ENCODE assay signal across 8 cellular contexts in the genomic region with DNA sequence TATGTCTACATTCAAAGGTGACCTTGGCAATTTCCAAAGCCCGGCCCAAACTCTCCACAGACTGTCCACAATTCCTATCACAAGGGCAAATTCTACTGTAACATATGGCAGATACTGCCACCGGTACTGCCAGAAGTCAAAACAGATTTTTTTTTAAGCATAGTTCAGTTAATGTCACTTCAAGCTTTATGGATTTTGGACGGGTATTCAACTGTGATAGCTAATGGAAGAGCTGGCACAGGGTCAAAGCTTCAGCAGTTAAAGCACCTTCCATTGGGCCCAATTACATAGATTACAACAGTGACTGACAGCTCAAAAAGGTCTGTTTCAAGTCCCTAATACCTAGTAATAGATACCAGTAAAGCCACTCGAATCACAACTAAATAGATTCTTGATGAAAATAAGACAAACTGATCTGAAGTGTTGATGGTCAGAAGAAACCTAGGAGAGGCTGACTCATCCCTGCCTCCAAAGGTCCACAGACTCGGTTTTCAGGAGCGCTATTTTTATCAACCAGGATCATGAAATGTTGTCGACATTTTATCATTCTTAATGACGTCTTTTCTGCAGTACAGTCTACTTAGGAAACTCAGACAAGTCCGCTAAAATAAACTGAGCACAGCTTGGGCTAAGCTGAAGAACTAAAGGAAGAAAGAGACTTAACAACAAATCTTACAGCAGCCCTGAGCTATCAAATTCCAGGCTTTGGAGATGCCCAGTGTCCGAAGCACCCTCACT. TPM values are rescaled to one million over a fixed set of nuclear protein-coding genes. Genes with fewer than 3 reads are reported as not detected.
A peak's percentile ranks its signal among the peaks of the same experiment; 100 is the strongest.
DNase-seq lines count a peak whose midpoint lies in the region; ATAC-seq and TF ChIP-seq lines count a peak whose summit lies in the region.
"Had no signal": no experiment of that assay in that cellular context is flagged by ENCODE, and none has a peak within 500 bp of the region (broad histone marks: within the 10 kb centered on the region; RNA-seq: fewer than 3 reads in every experiment).

No MANE protein-coding gene starts in this region.

- intact Hi-C loops in left cardiac atrium (cut with DNase I), result loop anchor here in 1 of 2 donors (5.0 kb wide), 1 partner anchor 83 kb away; no protein-coding TSS in a partner anchor
- intact Hi-C loops in tibial artery (cut with DNase I; ENCODE audit: low total_unique reads), result no loop called here
- intact Hi-C loops in posterior vena cava (cut with DNase I), result loop anchor here in 1 of 2 donors (5.0 to 10.0 kb wide), 2 partner anchors 33 to 86 kb away; no protein-coding TSS in a partner anchor

- no peaks in the 10 kb centered on the region for H3K9me3 ChIP-seq in tibial artery

- H3K36me3 ChIP-seq in tibial artery, result peaks cover 45 to 85% (median 60%) of the 10 kb centered on the region in 3 donors

- H3K4me1 ChIP-seq in tibial artery, result peaks cover 0 to 57% (median 39%) of the 10 kb centered on the region in 4 donors

- no peak overlapping the region for H3K4me3 ChIP-seq in tibial artery
- H3K4me3 ChIP-seq: GM12878 had no signal

- ATAC-seq in SK-N-SH treated with all-trans-retinoic acid at 6 μM for 48 hours, result peak; percentile 66
- ATAC-seq in left cardiac atrium, result peak; percentile 25 to 73
- ATAC-seq in GM21367 (IDR thresholded peaks at IDR 0.05; ENCODE audit: unreplicated experiment), result no peak

- DNase-seq in NCI-H1417 (lab: John Stamatoyannopoulos, UW) (peak; percentile 55 to 91 (median 85)), left cardiac atrium (no peak), tibial artery (no peak), posterior vena cava (ENCODE audit: low spot score) (no peak), nucleus accumbens (lab: John Stamatoyannopoulos, UW) (no peak)

- peak overlapping the region; percentile 60 to 73 for H3K27ac ChIP-seq in tibial artery

- H3K27me3 ChIP-seq in tibial artery, result no peaks in the 10 kb centered on the region

- no peak for TF ChIP-seq CTCF in tibial artery (IDR thresholded peaks at IDR 0.05)

TF ChIP-seq in SK-N-SH treated with all-trans-retinoic acid at 6 μM for 48 hours, 23 proteins besides CTCF, POLR2A, EP300 and RAD21 (continues in another document):
- no peak for TF ChIP-seq ZFP30 (CRISPR knock-in tag; IDR thresholded peaks at IDR 0.05)
- TF ChIP-seq PPARA (CRISPR knock-in tag; IDR thresholded peaks at IDR 0.05; ENCODE audit: borderline replicate concordance), result no peak
- TF ChIP-seq CSDC2 (CRISPR knock-in tag; IDR thresholded peaks at IDR 0.05), result no peak; the same call in 1 of the 2 replicates
- TF ChIP-seq ZFP3 (CRISPR knock-in tag; IDR thresholded peaks at IDR 0.05), result no peak
- peak; percentile 100 for TF ChIP-seq ISL1 (CRISPR knock-in tag; IDR thresholded peaks at IDR 0.05)
- peak; percentile 95 for TF ChIP-seq TSHZ2 (CRISPR knock-in tag; IDR thresholded peaks at IDR 0.05)
- peak; percentile 34; the same call in 1 of the 2 replicates for TF ChIP-seq RARB (CRISPR knock-in tag; IDR thresholded peaks at IDR 0.05)
- TF ChIP-seq, protein P1, sequence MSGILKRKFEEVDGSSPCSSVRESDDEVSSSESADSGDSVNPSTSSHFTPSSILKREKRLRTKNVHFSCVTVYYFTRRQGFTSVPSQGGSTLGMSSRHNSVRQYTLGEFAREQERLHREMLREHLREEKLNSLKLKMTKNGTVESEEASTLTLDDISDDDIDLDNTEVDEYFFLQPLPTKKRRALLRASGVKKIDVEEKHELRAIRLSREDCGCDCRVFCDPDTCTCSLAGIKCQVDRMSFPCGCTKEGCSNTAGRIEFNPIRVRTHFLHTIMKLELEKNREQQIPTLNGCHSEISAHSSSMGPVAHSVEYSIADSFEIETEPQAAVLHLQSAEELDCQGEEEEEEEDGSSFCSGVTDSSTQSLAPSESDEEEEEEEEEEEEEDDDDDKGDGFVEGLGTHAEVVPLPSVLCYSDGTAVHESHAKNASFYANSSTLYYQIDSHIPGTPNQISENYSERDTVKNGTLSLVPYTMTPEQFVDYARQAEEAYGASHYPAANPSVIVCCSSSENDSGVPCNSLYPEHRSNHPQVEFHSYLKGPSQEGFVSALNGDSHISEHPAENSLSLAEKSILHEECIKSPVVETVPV (CRISPR knock-in tag; IDR thresholded peaks at IDR 0.05), result peak; percentile 89
- peak; percentile 8; the same call in 1 of the 2 replicates for TF ChIP-seq ZNF8 (CRISPR knock-in tag; IDR thresholded peaks at IDR 0.05)
- peak; percentile 76; the same call in 1 of the 2 replicates for TF ChIP-seq ESRRG (CRISPR knock-in tag; IDR thresholded peaks at IDR 0.05)
- TF ChIP-seq, protein P2, sequence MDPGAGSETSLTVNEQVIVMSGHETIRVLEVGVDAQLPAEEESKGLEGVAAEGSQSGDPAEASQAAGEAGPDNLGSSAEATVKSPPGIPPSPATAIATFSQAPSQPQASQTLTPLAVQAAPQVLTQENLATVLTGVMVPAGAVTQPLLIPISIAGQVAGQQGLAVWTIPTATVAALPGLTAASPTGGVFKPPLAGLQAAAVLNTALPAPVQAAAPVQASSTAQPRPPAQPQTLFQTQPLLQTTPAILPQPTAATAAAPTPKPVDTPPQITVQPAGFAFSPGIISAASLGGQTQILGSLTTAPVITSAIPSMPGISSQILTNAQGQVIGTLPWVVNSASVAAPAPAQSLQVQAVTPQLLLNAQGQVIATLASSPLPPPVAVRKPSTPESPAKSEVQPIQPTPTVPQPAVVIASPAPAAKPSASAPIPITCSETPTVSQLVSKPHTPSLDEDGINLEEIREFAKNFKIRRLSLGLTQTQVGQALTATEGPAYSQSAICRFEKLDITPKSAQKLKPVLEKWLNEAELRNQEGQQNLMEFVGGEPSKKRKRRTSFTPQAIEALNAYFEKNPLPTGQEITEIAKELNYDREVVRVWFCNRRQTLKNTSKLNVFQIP (CRISPR knock-in tag; IDR thresholded peaks at IDR 0.05; ENCODE audit: borderline replicate concordance, low read depth), result peak; percentile 87; the same call in 1 of the 2 replicates
- TF ChIP-seq ZC3H10 (CRISPR knock-in tag; IDR thresholded peaks at IDR 0.05), result peak; percentile 80
- TF ChIP-seq ARNTL (CRISPR knock-in tag; IDR thresholded peaks at IDR 0.05; ENCODE audit: borderline replicate concordance, low read depth), result no peak
- TF ChIP-seq ZNF565 (CRISPR knock-in tag; conservative IDR thresholded peaks at IDR 0.05; ENCODE audit: low read depth), result no peak
- no peak for TF ChIP-seq OSR1 (CRISPR knock-in tag; IDR thresholded peaks at IDR 0.05)
- peak; percentile 84 for TF ChIP-seq TCF4 (CRISPR knock-in tag; IDR thresholded peaks at IDR 0.05; ENCODE audit: borderline replicate concordance)
- TF ChIP-seq TOX (CRISPR knock-in tag; IDR thresholded peaks at IDR 0.05; ENCODE audit: borderline replicate concordance), result 0 out of 2 replicates have a peak, but pooled peaks have one; percentile 13
- no peak for TF ChIP-seq ZNF70 (CRISPR knock-in tag; IDR thresholded peaks at IDR 0.05)
- TF ChIP-seq, protein P3, sequence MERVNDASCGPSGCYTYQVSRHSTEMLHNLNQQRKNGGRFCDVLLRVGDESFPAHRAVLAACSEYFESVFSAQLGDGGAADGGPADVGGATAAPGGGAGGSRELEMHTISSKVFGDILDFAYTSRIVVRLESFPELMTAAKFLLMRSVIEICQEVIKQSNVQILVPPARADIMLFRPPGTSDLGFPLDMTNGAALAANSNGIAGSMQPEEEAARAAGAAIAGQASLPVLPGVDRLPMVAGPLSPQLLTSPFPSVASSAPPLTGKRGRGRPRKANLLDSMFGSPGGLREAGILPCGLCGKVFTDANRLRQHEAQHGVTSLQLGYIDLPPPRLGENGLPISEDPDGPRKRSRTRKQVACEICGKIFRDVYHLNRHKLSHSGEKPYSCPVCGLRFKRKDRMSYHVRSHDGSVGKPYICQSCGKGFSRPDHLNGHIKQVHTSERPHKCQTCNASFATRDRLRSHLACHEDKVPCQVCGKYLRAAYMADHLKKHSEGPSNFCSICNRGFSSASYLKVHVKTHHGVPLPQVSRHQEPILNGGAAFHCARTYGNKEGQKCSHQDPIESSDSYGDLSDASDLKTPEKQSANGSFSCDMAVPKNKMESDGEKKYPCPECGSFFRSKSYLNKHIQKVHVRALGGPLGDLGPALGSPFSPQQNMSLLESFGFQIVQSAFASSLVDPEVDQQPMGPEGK (CRISPR knock-in tag; IDR thresholded peaks at IDR 0.05; ENCODE audit: borderline replicate concordance), result peak; percentile 71; the same call in 1 of the 2 replicates

RNA-seq across cellular contexts. Expression of gene ANXA2, which starts 38.7 kb away (rescaled TPM):
- total RNA-seq in left cardiac atrium, result 100 to 1,000 TPM; 337 to 435 TPM
- total RNA-seq in posterior vena cava, result 1,000 to 10,000 TPM in 1 of 2 donors, 100 to 1,000 TPM in 1; 815 to 1,045 TPM

Comparison
In these comparisons a context has a peak if more than half of its experiments do, and no peak if none do; other contexts are left out.
1. DNase-seq: peak in NCI-H1417 (3 of 3); none in left cardiac atrium (single experiment), tibial artery (0 of 2), posterior vena cava (single experiment) and nucleus accumbens (0 of 56).